ENCODE assay signal across 10 cellular contexts in genomic region chr11:133082453-133082781, GRCh38.
DNase-seq lines count a peak whose midpoint lies in the region; ATAC-seq and TF ChIP-seq lines count a peak whose summit lies in the region.
"Had no signal": no experiment of that assay in that cellular context is flagged by ENCODE, and none has a peak within 500 bp of the region (broad histone marks: within the 10 kb centered on the region; RNA-seq: fewer than 3 reads in every experiment).

No MANE protein-coding gene starts in this region.

- no peaks in the 10 kb centered on the region for H3K9me3 ChIP-seq in SK-N-MC (ENCODE audit: low read depth, low read length)
- H3K9me3 ChIP-seq: SK-N-SH had no signal

- DNase-seq in AG04449 (ENCODE audit: low read depth, low spot score) (no peak), EL (peak; percentile 14), SK-N-MC (ENCODE audit: low read depth, low spot score) (no peak), iPS-NIHi7 (ENCODE audit: extremely low spot score) (peak; percentile 17), SHP77 (lab: John Stamatoyannopoulos, UW) (no peak), GM19238 (ENCODE audit: insufficient read length, low spot score) (no peak)
- no peak for DNase-seq in activated effector memory CD4-positive, alpha-beta T cell treated with anti-CD3 and anti-CD28 coated beads, Interleukin-2, amount 50 U/mL, for 16 hours
- DNase-seq: cerebellar nuclear complex had no signal

- no peak overlapping the region for H3K27ac ChIP-seq in SK-N-MC

- POLR2A ChIA-PET in AG04449 (lab: Yijun Ruan, JAX) = no interaction called here

- peak overlapping the region; percentile 37 for H3K4me3 ChIP-seq in AG04449 (ENCODE audit: low read depth, low read length)
- peak overlapping the region; percentile 66 for H3K4me3 ChIP-seq in SK-N-MC

- no peak for ATAC-seq in HG03159 (IDR thresholded peaks at IDR 0.05; ENCODE audit: unreplicated experiment)

- no peaks in the 10 kb centered on the region for H3K36me3 ChIP-seq in SK-N-MC (ENCODE audit: insufficient read depth, low read length)

- no peak for TF ChIP-seq CTCF in AG04449 (IDR thresholded peaks at IDR 0.05; ENCODE audit: insufficient read depth, low read length, missing control alignments)

- CTCF ChIA-PET in AG04449 (lab: Yijun Ruan, JAX) = interaction anchor here (0.6 to 10.9 kb wide), 9 partner anchors 8 to 752 kb away, joined by 3 to 167 read pairs (median 9); no protein-coding TSS in a partner anchor

- no peak overlapping the region for H3K9ac ChIP-seq in SK-N-MC (ENCODE audit: insufficient read length)
- H3K9ac ChIP-seq: SK-N-SH had no signal

Comparison
In these comparisons a context has a peak if more than half of its experiments do, and no peak if none do; other contexts are left out.
1. DNase-seq: peak in EL (single experiment) and iPS-NIHi7 (single experiment); none in AG04449 (single experiment), SK-N-MC (single experiment), SHP77 (0 of 2), activated effector memory CD4-positive, alpha-beta T cell treated with anti-CD3 and anti-CD28 coated beads, Interleukin-2, amount 50 U/mL, for 16 hours (single experiment) and GM19238 (single experiment).